In the genomic region with DNA sequence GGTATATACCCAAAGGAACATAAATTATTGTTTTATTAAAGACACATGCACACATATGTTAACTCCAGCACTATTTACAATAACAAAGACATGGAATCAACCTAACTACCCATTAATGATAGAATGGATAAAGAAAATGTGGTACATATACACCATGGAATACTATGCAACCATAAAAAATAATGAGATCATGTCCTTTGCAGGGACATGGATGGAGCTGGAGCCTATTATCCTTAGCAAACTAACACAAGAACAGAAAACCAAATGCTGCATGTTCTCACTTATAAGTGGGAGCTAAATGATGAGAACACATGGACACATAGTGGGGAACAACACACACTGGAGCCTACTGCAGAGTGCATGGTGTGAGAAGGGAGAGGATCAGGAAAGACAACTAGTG, we compare ENCODE assay signal across 7 cellular contexts. TPM values are rescaled to one million over a fixed set of nuclear protein-coding genes. Genes with fewer than 3 reads are reported as not detected.
DNase-seq lines count a peak whose midpoint lies in the region; ATAC-seq and TF ChIP-seq lines count a peak whose summit lies in the region.
"Not testable (repeated sequence)": the region's sequence is repeated elsewhere in the genome, so short reads cannot be mapped to it uniquely, and the experiment has no call there.

No MANE protein-coding gene starts in this region.

- not testable (repeated sequence) for H2BK120ac ChIP-seq in mesenchymal stem cell (ENCODE audit: low read depth, low read length)

- H3K4me3 ChIP-seq in CD8-positive, alpha-beta memory T cell (ENCODE audit: low read length); mesenchymal stem cell (ENCODE audit: insufficient read depth in 1 of 2, low read depth in 1 of 2, low read length in 2 of 2); smooth muscle cell: not testable (repeated sequence)

- H3K9me3 Mint-ChIP-seq in CD8-positive, alpha-beta memory T cell; T-helper 1 cell treated with Interleukin-12 subunit alpha and Interleukin-12 subunit beta and Interleukin-4 antibody, amounts not matched to agents 30 μg/mL and 1 μg/mL, for 36 hours; activated CD8-positive, alpha-beta T cell treated with anti-CD3 and anti-CD28 coated beads for 36 hours; activated naive CD4-positive, alpha-beta T cell treated with anti-CD3 and anti-CD28 coated beads, Interleukin-2, amount 50 U/mL, for 24 hours; central memory CD8-positive, alpha-beta T cell: not testable (repeated sequence)

- not testable (repeated sequence) for H3K18ac ChIP-seq in mesenchymal stem cell (ENCODE audit: low read depth in 1 of 2, low read length in 2 of 2)

- CTCF ChIA-PET in CD8-positive, alpha-beta memory T cell (lab: Charles Lee); activated CD8-positive, alpha-beta T cell treated with anti-CD3 and anti-CD28 coated beads for 36 hours (lab: Charles Lee): not testable (repeated sequence)

- not testable (repeated sequence) for H2AFZ ChIP-seq in mesenchymal stem cell (ENCODE audit: low read depth, low read length); smooth muscle cell (ENCODE audit: low read depth)

- not testable (repeated sequence) for H2BK5ac ChIP-seq in mesenchymal stem cell (ENCODE audit: low read depth, low read length, poor library complexity, severe bottlenecking)

- H3K27me3 ChIP-seq in CD8-positive, alpha-beta memory T cell (ENCODE audit: insufficient read depth, low read length, poor library complexity, severe bottlenecking); mesenchymal stem cell (ENCODE audit: control insufficient read depth in 1 of 2, insufficient read depth in 1 of 2, low read length in 2 of 2); smooth muscle cell (ENCODE audit: low read depth): not testable (repeated sequence)

- H4K20me1 ChIP-seq in smooth muscle cell (ENCODE audit: low read depth), result not testable (repeated sequence)

- TF ChIP-seq CTCF in activated CD8-positive, alpha-beta T cell treated with anti-CD3 and anti-CD28 coated beads for 36 hours (IDR thresholded peaks at IDR 0.05); smooth muscle cell (IDR thresholded peaks at IDR 0.05; ENCODE audit: borderline replicate concordance, insufficient read depth, poor library complexity, severe bottlenecking): not testable (repeated sequence)

- H4K8ac ChIP-seq in mesenchymal stem cell (ENCODE audit: low read length), result not testable (repeated sequence)

- H3K4ac ChIP-seq in mesenchymal stem cell (ENCODE audit: low read depth in 1 of 2, low read length in 2 of 2), result not testable (repeated sequence)

- peaks cover 15% of the 10 kb centered on the region for H3K4me1 ChIP-seq in CD8-positive, alpha-beta memory T cell (ENCODE audit: insufficient read depth, low read length)
- H3K4me1 ChIP-seq in mesenchymal stem cell (ENCODE audit: control insufficient read depth, insufficient read depth, low read depth, low read length), result not testable (repeated sequence)
- peaks cover 13% of the 10 kb centered on the region for H3K4me1 ChIP-seq in smooth muscle cell (ENCODE audit: low read depth)

- intact Hi-C loops in activated CD8-positive, alpha-beta T cell treated with anti-CD3 and anti-CD28 coated beads for 36 hours (cut with micrococcal nuclease), result loop anchor here (5.0 kb wide), 1 partner anchor 116 kb away; a partner anchor contains a TSS

- not testable (repeated sequence) for H3K79me1 ChIP-seq in mesenchymal stem cell (replicated peaks; ENCODE audit: low read length, poor library complexity, severe bottlenecking)

- H3K9ac ChIP-seq in mesenchymal stem cell (ENCODE audit: low read length) (peak overlapping the region; percentile 98), smooth muscle cell (ENCODE audit: low read depth) (peak overlapping the region; percentile 85)

- H3K27ac ChIP-seq in CD8-positive, alpha-beta memory T cell (ENCODE audit: low read depth, low read length); mesenchymal stem cell (ENCODE audit: low read length, poor library complexity, severe bottlenecking): not testable (repeated sequence)
- peak overlapping the region; percentile 90 for H3K27ac ChIP-seq in smooth muscle cell (ENCODE audit: low read depth)

- H3K27me3 Mint-ChIP-seq in CD8-positive, alpha-beta memory T cell; T-helper 1 cell treated with Interleukin-12 subunit alpha and Interleukin-12 subunit beta and Interleukin-4 antibody, amounts not matched to agents 30 μg/mL and 1 μg/mL, for 36 hours (ENCODE audit: low read depth); activated CD8-positive, alpha-beta T cell treated with anti-CD3 and anti-CD28 coated beads for 36 hours; activated naive CD4-positive, alpha-beta T cell treated with anti-CD3 and anti-CD28 coated beads, Interleukin-2, amount 50 U/mL, for 24 hours; central memory CD8-positive, alpha-beta T cell: not testable (repeated sequence)

- H3K4me3 Mint-ChIP-seq in CD8-positive, alpha-beta memory T cell, result peak overlapping the region in 6 of 7 donors; percentile 88 to 91 (median 88)
- peak overlapping the region; percentile 68 for H3K4me3 Mint-ChIP-seq in T-helper 1 cell treated with Interleukin-12 subunit alpha and Interleukin-12 subunit beta and Interleukin-4 antibody, amounts not matched to agents 30 μg/mL and 1 μg/mL, for 36 hours
- H3K4me3 Mint-ChIP-seq in activated CD8-positive, alpha-beta T cell treated with anti-CD3 and anti-CD28 coated beads for 36 hours, result peak overlapping the region; percentile 99
- H3K4me3 Mint-ChIP-seq in activated naive CD4-positive, alpha-beta T cell treated with anti-CD3 and anti-CD28 coated beads, Interleukin-2, amount 50 U/mL, for 24 hours, result peak overlapping the region; percentile 96
- peak overlapping the region; percentile 85 for H3K4me3 Mint-ChIP-seq in central memory CD8-positive, alpha-beta T cell

- H3K4me1 Mint-ChIP-seq in CD8-positive, alpha-beta memory T cell, result peaks cover 35 to 50% (median 39%) of the 10 kb centered on the region in 3 donors
- H3K4me1 Mint-ChIP-seq in T-helper 1 cell treated with Interleukin-12 subunit alpha and Interleukin-12 subunit beta and Interleukin-4 antibody, amounts not matched to agents 30 μg/mL and 1 μg/mL, for 36 hours (ENCODE audit: low read depth), result peaks cover 28% of the 10 kb centered on the region
- H3K4me1 Mint-ChIP-seq in activated CD8-positive, alpha-beta T cell treated with anti-CD3 and anti-CD28 coated beads for 36 hours (ENCODE audit: low read depth), result peaks cover 22% of the 10 kb centered on the region
- peaks cover 45% of the 10 kb centered on the region for H3K4me1 Mint-ChIP-seq in activated naive CD4-positive, alpha-beta T cell treated with anti-CD3 and anti-CD28 coated beads, Interleukin-2, amount 50 U/mL, for 24 hours
- peaks cover 27% of the 10 kb centered on the region for H3K4me1 Mint-ChIP-seq in central memory CD8-positive, alpha-beta T cell

- not testable (repeated sequence) for H2BK12ac ChIP-seq in mesenchymal stem cell (ENCODE audit: low read length in 2 of 2)

- not testable (repeated sequence) for H4K91ac ChIP-seq in mesenchymal stem cell (ENCODE audit: low read length)

- DNase-seq in CD8-positive, alpha-beta memory T cell; activated CD8-positive, alpha-beta T cell treated with anti-CD3 and anti-CD28 coated beads for 36 hours; central memory CD8-positive, alpha-beta T cell (ENCODE audit: low spot score in 2 of 2); mesenchymal stem cell; smooth muscle cell (lab: John Stamatoyannopoulos, UW; ENCODE audit: unreplicated experiment): not testable (repeated sequence)

- H3K9me3 ChIP-seq in CD8-positive, alpha-beta memory T cell (ENCODE audit: low read length); mesenchymal stem cell (ENCODE audit: control insufficient read depth, low read length); smooth muscle cell (replicated peaks; ENCODE audit: low read depth): not testable (repeated sequence)

- H3K36me3 Mint-ChIP-seq in CD8-positive, alpha-beta memory T cell, result peaks cover 0 to 12% (median under 1%) of the 10 kb centered on the region in 3 donors
- not testable (repeated sequence) for H3K36me3 Mint-ChIP-seq in T-helper 1 cell treated with Interleukin-12 subunit alpha and Interleukin-12 subunit beta and Interleukin-4 antibody, amounts not matched to agents 30 μg/mL and 1 μg/mL, for 36 hours (ENCODE audit: low read depth); activated naive CD4-positive, alpha-beta T cell treated with anti-CD3 and anti-CD28 coated beads, Interleukin-2, amount 50 U/mL, for 24 hours
- H3K36me3 Mint-ChIP-seq in activated CD8-positive, alpha-beta T cell treated with anti-CD3 and anti-CD28 coated beads for 36 hours (ENCODE audit: low read depth), result peaks cover 26% of the 10 kb centered on the region
- H3K36me3 Mint-ChIP-seq in central memory CD8-positive, alpha-beta T cell (ENCODE audit: insufficient read depth), result peaks cover 10% of the 10 kb centered on the region

- H3K79me2 ChIP-seq in smooth muscle cell (ENCODE audit: low read depth), result peaks cover 29% of the 10 kb centered on the region

- H3K23ac ChIP-seq in mesenchymal stem cell (ENCODE audit: low read length in 2 of 2), result not testable (repeated sequence)

- H3K27ac Mint-ChIP-seq in CD8-positive, alpha-beta memory T cell, result peak overlapping the region in 7 of 8 donors; percentile 76 to 96 (median 94)
- peak overlapping the region; percentile 69 for H3K27ac Mint-ChIP-seq in T-helper 1 cell treated with Interleukin-12 subunit alpha and Interleukin-12 subunit beta and Interleukin-4 antibody, amounts not matched to agents 30 μg/mL and 1 μg/mL, for 36 hours
- peak overlapping the region; percentile 98 for H3K27ac Mint-ChIP-seq in activated CD8-positive, alpha-beta T cell treated with anti-CD3 and anti-CD28 coated beads for 36 hours
- H3K27ac Mint-ChIP-seq in activated naive CD4-positive, alpha-beta T cell treated with anti-CD3 and anti-CD28 coated beads, Interleukin-2, amount 50 U/mL, for 24 hours, result peak overlapping the region; percentile 95
- peak overlapping the region; percentile 96 for H3K27ac Mint-ChIP-seq in central memory CD8-positive, alpha-beta T cell (ENCODE audit: low read depth)

- H3F3A ChIP-seq in smooth muscle cell (ENCODE audit: low read depth), result not testable (repeated sequence)

- not testable (repeated sequence) for H3K4me2 ChIP-seq in mesenchymal stem cell (ENCODE audit: low read length, poor library complexity, severe bottlenecking); smooth muscle cell

- POLR2A ChIA-PET in CD8-positive, alpha-beta memory T cell (lab: Charles Lee), result interaction anchor here (0.5 kb wide), 1 partner anchor 118 kb away, joined by 3 read pairs; no protein-coding TSS in a partner anchor
- POLR2A ChIA-PET in activated CD8-positive, alpha-beta T cell treated with anti-CD3 and anti-CD28 coated beads for 36 hours (lab: Charles Lee), result not testable (repeated sequence)

- not testable (repeated sequence) for H2BK15ac ChIP-seq in mesenchymal stem cell (ENCODE audit: low read depth, poor library complexity, severe bottlenecking)

- not testable (repeated sequence) for H2AK5ac ChIP-seq in mesenchymal stem cell (ENCODE audit: low read length, severe bottlenecking)

- not testable (repeated sequence) for H3K14ac ChIP-seq in mesenchymal stem cell (ENCODE audit: low read length in 2 of 2)

- H3K36me3 ChIP-seq in CD8-positive, alpha-beta memory T cell (ENCODE audit: insufficient read depth, low read length); mesenchymal stem cell (ENCODE audit: control insufficient read depth in 1 of 2, insufficient read depth in 2 of 2, low read depth in 1 of 2, low read length in 2 of 2); smooth muscle cell (ENCODE audit: low read depth): not testable (repeated sequence)

- not testable (repeated sequence) for ATAC-seq in activated CD8-positive, alpha-beta T cell treated with anti-CD3 and anti-CD28 coated beads for 36 hours; central memory CD8-positive, alpha-beta T cell (replicated peaks; ENCODE audit: extremely low read depth, poor library complexity, severe bottlenecking)

RNA-seq across cellular contexts. Expression of a gene that starts 1.1 kb away (rescaled TPM):
- 10 to 100 TPM; 17.1 to 17.4 TPM for total RNA-seq in CD8-positive, alpha-beta memory T cell
- polyA plus RNA-seq in CD8-positive, alpha-beta memory T cell, result 19.6 TPM
- total RNA-seq in activated CD8-positive, alpha-beta T cell treated with anti-CD3 and anti-CD28 coated beads for 36 hours, result 10 to 100 TPM; 84.8 to 85.3 TPM
- 5.4 TPM for polyA plus RNA-seq in mesenchymal stem cell (2013, experiment 1 of 2)
- polyA plus RNA-seq in mesenchymal stem cell (2013, experiment 2 of 2), result 6.0 TPM
- total RNA-seq in smooth muscle cell, result 13.7 and 19.8 TPM in 2 replicates
- 12.8 and 15.6 TPM in 2 replicates for polyA plus RNA-seq in smooth muscle cell
